ENCODE assay signal across 9 cellular contexts in genomic region chr4:48247142-48247877, GRCh38. TPM values are rescaled to one million over a fixed set of nuclear protein-coding genes. Genes with fewer than 3 reads are reported as not detected.
DNase-seq lines count a peak whose midpoint lies in the region; ATAC-seq, FAIRE-seq and TF ChIP-seq lines count a peak whose summit lies in the region.
"Had no signal": no experiment of that assay in that cellular context is flagged by ENCODE, and none has a peak within 500 bp of the region (broad histone marks: within the 10 kb centered on the region; RNA-seq: fewer than 3 reads in every experiment).

No MANE protein-coding gene starts in this region.

- H3K4me2 ChIP-seq in keratinocyte (ENCODE audit: control insufficient read depth, extremely low read depth, insufficient read depth, low read depth, low read length) = no peak overlapping the region

- H3K4me1 ChIP-seq in keratinocyte (ENCODE audit: control insufficient read depth, extremely low read depth, insufficient read depth, low read length) (no peaks in the 10 kb centered on the region), small intestine (ENCODE audit: control insufficient read depth in 2 of 2, insufficient read depth in 1 of 2, low read depth in 1 of 2, low read length in 1 of 2) (no peaks in the 10 kb centered on the region)

- H3K9ac ChIP-seq in keratinocyte (ENCODE audit: control insufficient read depth, extremely low read depth, insufficient read depth, low read length) = no peak overlapping the region

- peak; percentile 84 for FAIRE-seq in GM19239 (lab: Jason Lieb, UNC)
- no peak for FAIRE-seq in keratinocyte (lab: Jason Lieb, UNC)
- no peak for FAIRE-seq in small intestine (lab: Jason Lieb, UNC)

- H3K27me3 ChIP-seq in keratinocyte (ENCODE audit: control insufficient read depth, extremely low read depth, insufficient read depth, low read length) = no peaks in the 10 kb centered on the region
- H3K27me3 ChIP-seq in small intestine (ENCODE audit: control insufficient read depth in 2 of 2, insufficient read depth in 2 of 2, low read length in 2 of 2) = no peaks in the 10 kb centered on the region

- no peaks in the 10 kb centered on the region for H3K9me3 ChIP-seq in keratinocyte (ENCODE audit: control insufficient read depth, low read depth, low read length)
- no peaks in the 10 kb centered on the region for H3K9me3 ChIP-seq in small intestine (ENCODE audit: control insufficient read depth, low read depth)

- H3K36me3 ChIP-seq in keratinocyte (ENCODE audit: control insufficient read depth in 2 of 2, extremely low read depth in 1 of 2, insufficient read depth in 2 of 2, low read length in 2 of 2) = no peaks in the 10 kb centered on the region
- no peaks in the 10 kb centered on the region for H3K36me3 ChIP-seq in small intestine (ENCODE audit: control insufficient read depth in 2 of 2, insufficient read depth in 2 of 2, low read length in 2 of 2)

- ATAC-seq in HG02938 (IDR thresholded peaks at IDR 0.05; ENCODE audit: unreplicated experiment) (peak; percentile 52), GM19397 (IDR thresholded peaks at IDR 0.05; ENCODE audit: unreplicated experiment) (no peak)

- TF ChIP-seq CTCF in keratinocyte (optimal IDR thresholded peaks at IDR 0.05 in 1 of 3, IDR thresholded peaks at IDR 0.05 in 1 of 3, conservative IDR thresholded peaks at IDR 0.05 in 1 of 3; ENCODE audit: extremely low read depth in 1 of 3, insufficient read depth in 2 of 3, low read length in 3 of 3) = no peak

- no peak overlapping the region for H3K4me3 ChIP-seq in keratinocyte (ENCODE audit: control insufficient read depth in 2 of 3, extremely low read depth in 1 of 3, insufficient read depth in 2 of 3, low read depth in 1 of 3, low read length in 3 of 3)
- H3K4me3 ChIP-seq in small intestine (ENCODE audit: low read depth in 1 of 2, low read length in 2 of 2) = no peak overlapping the region

- dilution Hi-C loops in keratinocyte (cut with MboI; ENCODE audit: extremely low pct_ligation_motif_present, low sequenced_read_pairs) = no loop called here

- H3K27ac ChIP-seq in keratinocyte (ENCODE audit: control insufficient read depth, insufficient read depth, low read length) (no peak overlapping the region), small intestine (ENCODE audit: low read depth in 1 of 2, low read length in 1 of 2) (no peak overlapping the region)

- H3K9me1 ChIP-seq in keratinocyte (ENCODE audit: control insufficient read depth, extremely low read depth, insufficient read depth, low read length) = no peaks in the 10 kb centered on the region

- DNase-seq in GM19239 (ENCODE audit: insufficient read length, low spot score) (no peak), NOMO-1 (lab: John Stamatoyannopoulos, UW; ENCODE audit: unreplicated experiment in 2 of 2) (peak; percentile 25 to 85), keratinocyte (ENCODE audit: low read depth, low spot score) (no peak), ureter (ENCODE audit: low spot score) (no peak), small intestine (no peak), H4 (ENCODE audit: low spot score) (no peak)
- DNase-seq: activated CD4-positive, alpha-beta memory T cell treated with anti-CD3 and anti-CD28 coated beads, Interleukin-2, amount 10 ng/mL, durations not matched to agents 7 days and 5 days had no signal

- no peaks in the 10 kb centered on the region for H3K79me2 ChIP-seq in keratinocyte (ENCODE audit: control insufficient read depth, insufficient read depth, low read length)

- peak overlapping the region; percentile 10 for H2AFZ ChIP-seq in keratinocyte (ENCODE audit: control insufficient read depth, low read length)

- 81 to 87% (median 85%) methylated on average over 7 of the region's 7 CpGs for WGBS in small intestine, 3 donors

- no peaks in the 10 kb centered on the region for H4K20me1 ChIP-seq in keratinocyte (ENCODE audit: control insufficient read depth, extremely low read depth, insufficient read depth, low read length)

RNA-seq across cellular contexts. Expression of gene TEC, which starts 22.3 kb away (rescaled TPM):
- 0.20 to 0.39 TPM (median 0.26 TPM) in 3 replicates for polyA plus RNA-seq in keratinocyte
- polyA plus RNA-seq in keratinocyte (2011; ENCODE audit: low read depth) = 3.4 TPM
- 0.27 and 0.30 TPM in 2 replicates for polyA plus RNA-seq in keratinocyte (2011; cell fraction: cytosol; rRNA removed)
- 0.61 and 0.89 TPM in 2 replicates for polyA plus RNA-seq in keratinocyte (2011; cell fraction: nucleus; rRNA removed)
- polyA plus RNA-seq in keratinocyte (2012; ENCODE audit: low replicate concordance) = 0.25 and 2.6 TPM in 2 replicates
- 0.82 to 1.6 TPM in 2 of 3 replicates, not detected in the other for polyA minus RNA-seq in keratinocyte
- polyA minus RNA-seq in keratinocyte (2011; cell fraction: cytosol; rRNA and poly(A)+ RNA removed) = not detected
- polyA minus RNA-seq in keratinocyte (2011; cell fraction: nucleus; rRNA and poly(A)+ RNA removed) = 0.53 and 2.8 TPM in 2 replicates
- total RNA-seq in ureter = 3.4 TPM
- 1 to 10 TPM; 1.3 to 3.8 (median 2.7) TPM for polyA plus RNA-seq in small intestine
- total RNA-seq in H4 (2014; rRNA removed; shearing (Covaris generic)) = 0.06 TPM in 1 of 2 replicates, not detected in the other

Comparison
In these comparisons a context has a peak if more than half of its experiments do, and no peak if none do; other contexts are left out.
1. DNase-seq: peak in NOMO-1 (2 of 2); none in GM19239 (single experiment), keratinocyte (single experiment), ureter (single experiment), small intestine (single experiment) and H4 (single experiment).